In the genomic region with DNA sequence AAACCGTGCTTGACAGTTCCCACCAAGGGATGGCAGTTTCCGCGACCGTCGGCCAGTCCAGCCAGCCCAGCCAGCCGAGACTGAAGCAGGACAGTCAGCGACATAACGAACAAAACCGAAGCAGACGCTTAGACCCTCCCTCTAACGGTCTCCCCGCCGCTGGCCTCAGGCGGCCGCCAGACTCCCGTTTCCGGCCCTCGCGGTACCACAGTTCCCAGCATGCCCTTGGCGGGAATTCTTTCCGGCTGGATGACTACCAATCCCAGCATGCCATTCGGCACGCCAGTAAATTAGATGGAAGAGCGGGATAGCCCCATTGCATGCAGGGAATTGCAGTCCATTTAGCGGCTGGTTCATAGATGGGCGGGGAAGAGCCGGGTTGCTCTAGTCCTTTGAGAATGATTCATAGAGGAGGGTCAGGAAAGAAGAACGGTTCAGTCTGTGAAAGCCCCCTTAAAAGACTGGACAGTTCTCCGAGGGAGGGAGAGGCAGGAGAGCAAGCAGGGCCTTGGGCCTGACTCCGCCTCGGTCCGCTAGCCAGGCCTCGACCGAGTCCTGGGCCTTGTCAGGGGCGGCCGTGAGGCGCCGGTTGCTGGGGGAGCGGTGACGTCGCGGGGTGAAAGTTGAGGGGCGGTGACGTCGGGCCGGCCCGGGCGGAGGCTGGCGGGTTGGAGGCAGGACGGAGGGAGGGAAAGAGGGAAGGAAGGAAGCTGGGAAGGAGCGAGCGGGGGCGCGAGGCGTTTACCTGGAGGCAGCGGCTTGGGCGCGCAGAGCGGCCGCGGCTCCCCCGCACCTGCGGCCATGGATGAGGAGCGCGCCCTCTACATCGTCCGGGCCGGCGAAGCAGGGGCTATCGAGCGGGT, we compare ENCODE assay signal across 8 cellular contexts. TPM values are rescaled to one million over a fixed set of nuclear protein-coding genes. Genes with fewer than 3 reads are reported as not detected.
DNase-seq lines count a peak whose midpoint lies in the region; TF ChIP-seq lines count a peak whose summit lies in the region.

A gene with protein sequence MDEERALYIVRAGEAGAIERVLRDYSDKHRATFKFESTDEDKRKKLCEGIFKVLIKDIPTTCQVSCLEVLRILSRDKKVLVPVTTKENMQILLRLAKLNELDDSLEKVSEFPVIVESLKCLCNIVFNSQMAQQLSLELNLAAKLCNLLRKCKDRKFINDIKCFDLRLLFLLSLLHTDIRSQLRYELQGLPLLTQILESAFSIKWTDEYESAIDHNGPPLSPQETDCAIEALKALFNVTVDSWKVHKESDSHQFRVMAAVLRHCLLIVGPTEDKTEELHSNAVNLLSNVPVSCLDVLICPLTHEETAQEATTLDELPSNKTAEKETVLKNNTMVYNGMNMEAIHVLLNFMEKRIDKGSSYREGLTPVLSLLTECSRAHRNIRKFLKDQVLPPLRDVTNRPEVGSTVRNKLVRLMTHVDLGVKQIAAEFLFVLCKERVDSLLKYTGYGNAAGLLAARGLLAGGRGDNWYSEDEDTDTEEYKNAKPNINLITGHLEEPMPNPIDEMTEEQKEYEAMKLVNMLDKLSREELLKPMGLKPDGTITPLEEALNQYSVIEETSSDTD (plus strand): TSS at position 738 of the 863 bp plus-strand sequence. CDS start 64 bp downstream, at position 802.

- POLR2A ChIA-PET in HEK293 (lab: Yijun Ruan, JAX), result interaction anchor here (0.6 to 0.8 kb wide), 3 partner anchors 9 to 138 kb away, joined by 3 read pairs; no protein-coding TSS in a partner anchor

- TF ChIP-seq CTCF in HEK293 (tag by site-specific recombination; IDR thresholded peaks at IDR 0.05) (peak; percentile 76; the same call in 1 of the 2 replicates), suprapubic skin (IDR thresholded peaks at IDR 0.05) (no peak)

- under 1% methylated on average over 71 of the region's 71 CpGs for WGBS in suprapubic skin

- H3K4me1 ChIP-seq in HEK293 (ENCODE audit: control insufficient read depth, insufficient read depth, low read length) (no peaks in the 10 kb centered on the region), suprapubic skin (peaks cover 22% of the 10 kb centered on the region)

- DNase-seq in GDM1 (lab: John Stamatoyannopoulos, UW), result peak; percentile 92
- peak; percentile 98 for DNase-seq in MV-4-11 (lab: John Stamatoyannopoulos, UW)
- DNase-seq in SK-N-MC (ENCODE audit: low read depth, low spot score), result peak; percentile 90
- DNase-seq in activated naive CD4-positive, alpha-beta T cell treated with anti-CD3 and anti-CD28 coated beads, Interleukin-2, amount 50 U/mL, for 16 hours, result peak; percentile 75
- peak; percentile 78 for DNase-seq in germinal center (ENCODE audit: low spot score)
- peak; percentile 78 to 100 (median 98) for DNase-seq in nucleus accumbens (lab: John Stamatoyannopoulos, UW)
- DNase-seq in suprapubic skin (ENCODE audit: low spot score in 2 of 2), result peak; percentile 94 to 97

- H3K4me3 ChIP-seq in HEK293 (ENCODE audit: low read depth, low read length) (peak within 1 kb of the TSS; percentile 78), SK-N-MC (peak within 1 kb of the TSS; percentile 95), suprapubic skin (peak within 1 kb of the TSS; percentile 93)

- peak within 1 kb of the TSS; percentile 93 for H3K9ac ChIP-seq in SK-N-MC (ENCODE audit: insufficient read length)

- peak in 1 of 2 donors; percentile 50 for TF ChIP-seq POLR2A in suprapubic skin (IDR thresholded peaks at IDR 0.05)

- peaks cover under 1% of the 10 kb centered on the region for H3K27me3 ChIP-seq in suprapubic skin

- TF ChIP-seq EP300 in suprapubic skin (IDR thresholded peaks at IDR 0.05), result no peak

- H3K36me3 ChIP-seq in HEK293 (ENCODE audit: control insufficient read depth in 2 of 2, insufficient read depth in 1 of 2, low read length in 2 of 2) (no peaks in the 10 kb centered on the region), SK-N-MC (ENCODE audit: insufficient read depth, low read length) (no peaks in the 10 kb centered on the region; the same call in 1 of the 2 replicates), suprapubic skin (no peaks in the 10 kb centered on the region)

- CTCF ChIA-PET in HEK293 (lab: Yijun Ruan, JAX), result no interaction called here

- H3K27ac ChIP-seq in HEK293 (ENCODE audit: extremely low read depth, low read depth, low read length), result peak within 1 kb of the TSS; percentile 89
- peak within 1 kb of the TSS; percentile 97 for H3K27ac ChIP-seq in SK-N-MC
- H3K27ac ChIP-seq in suprapubic skin, result peak within 1 kb of the TSS; percentile 89

- no peaks in the 10 kb centered on the region for H3K9me3 ChIP-seq in HEK293 (ENCODE audit: control insufficient read depth, insufficient read depth, low read depth, low read length)
- H3K9me3 ChIP-seq in SK-N-MC (ENCODE audit: low read depth, low read length), result no peaks in the 10 kb centered on the region
- H3K9me3 ChIP-seq in suprapubic skin, result no peaks in the 10 kb centered on the region

TF ChIP-seq in HEK293, 187 proteins besides CTCF, POLR2A, EP300 and RAD21 (continues in another document):
- TF ChIP-seq ZNF114 (tag by site-specific recombination; IDR thresholded peaks at IDR 0.05), result no peak
- TF ChIP-seq ZNF521 (tag by site-specific recombination; IDR thresholded peaks at IDR 0.05), result no peak
- TF ChIP-seq KLF17 (tag by site-specific recombination; IDR thresholded peaks at IDR 0.05), result peak; percentile 68
- TF ChIP-seq ZSCAN5A (tag by site-specific recombination; IDR thresholded peaks at IDR 0.05), result peak; percentile 82
- peak; percentile 85 for TF ChIP-seq ZNF398 (tag by site-specific recombination; IDR thresholded peaks at IDR 0.05)
- peak; percentile 24 for TF ChIP-seq YY2 (tag by site-specific recombination; IDR thresholded peaks at IDR 0.05)
- peak; percentile 97 for TF ChIP-seq ZBTB17 (tag by site-specific recombination; IDR thresholded peaks at IDR 0.05)
- peak; percentile 99 for TF ChIP-seq ZNF76 (tag by site-specific recombination; IDR thresholded peaks at IDR 0.05; ENCODE audit: borderline replicate concordance, low read depth)
- peak; percentile 78; the same call in 1 of the 2 replicates for TF ChIP-seq ZBTB8A (tag by site-specific recombination; IDR thresholded peaks at IDR 0.05)
- no peak for TF ChIP-seq ZNF174 (tag by site-specific recombination; IDR thresholded peaks at IDR 0.05)
- TF ChIP-seq EGR2 (tag by site-specific recombination; IDR thresholded peaks at IDR 0.05; ENCODE audit: low read depth), result peak; percentile 93
- TF ChIP-seq ZNF140 (tag by site-specific recombination; IDR thresholded peaks at IDR 0.05), result no peak
- TF ChIP-seq ZNF302 (tag by site-specific recombination; IDR thresholded peaks at IDR 0.05; ENCODE audit: low read depth), result no peak
- no peak for TF ChIP-seq ZNF544 (tag by site-specific recombination; IDR thresholded peaks at IDR 0.05)
- no peak for TF ChIP-seq ZNF169 (tag by site-specific recombination; IDR thresholded peaks at IDR 0.05)
- no peak for TF ChIP-seq ZNF560 (tag by site-specific recombination; IDR thresholded peaks at IDR 0.05; ENCODE audit: borderline replicate concordance)
- TF ChIP-seq ZNF366 (tag by site-specific recombination; conservative IDR thresholded peaks at IDR 0.05), result peak; percentile 97
- TF ChIP-seq ZBTB48 (tag by site-specific recombination; IDR thresholded peaks at IDR 0.05), result no peak; the same call in 1 of the 2 replicates
- peak; percentile 50; the same call in 1 of the 2 replicates for TF ChIP-seq ZNF2 (tag by site-specific recombination; IDR thresholded peaks at IDR 0.05)

RNA-seq across cellular contexts. Expression of the gene that starts here (rescaled TPM):
- 10 to 100 TPM in 2 of 4 donors, 1 to 10 TPM in 2; 4.8 to 11.2 (median 8.8) TPM for total RNA-seq in suprapubic skin

Comparison
In these comparisons a context has a peak if more than half of its experiments do, and no peak if none do; other contexts are left out.
1. Peak in every context shown above with its lines: DNase-seq, H3K4me3 ChIP-seq and H3K27ac ChIP-seq.